In genomic region chr3:176354843-176355242, GRCh38 we compare ENCODE assay signal across 23 cellular contexts.
"Had no signal": no experiment of that assay in that cellular context is flagged by ENCODE, and none has a peak within 500 bp of the region (broad histone marks: within the 10 kb centered on the region; RNA-seq: fewer than 3 reads in every experiment).

No MANE protein-coding gene starts in this region.

- H3K4me1 ChIP-seq: adrenal gland, body of pancreas had no signal

- H3K27me3 ChIP-seq: adrenal gland, body of pancreas had no signal

- H3K4me3 ChIP-seq: adrenal gland, body of pancreas had no signal

- DNase-seq: activated B cell treated with CpG ODN at 0.5 μM for 24 hours; activated CD4-positive, alpha-beta T cell treated with anti-CD3 and anti-CD28 coated beads for 48 hours; activated CD4-positive, alpha-beta T cell treated with anti-CD3 and anti-CD28 coated beads, Interleukin-2, amount 50 U/mL, for 1 hour; activated CD4-positive, alpha-beta T cell treated with anti-CD3 and anti-CD28 coated beads, Interleukin-2, amount 50 U/mL, for 48 hours; activated CD8-positive, alpha-beta memory T cell treated with anti-CD3 and anti-CD28 coated beads for 24 hours; activated CD8-positive, alpha-beta T cell treated with anti-CD3 and anti-CD28 coated beads for 36 hours; activated effector memory CD4-positive, alpha-beta T cell treated with Interleukin-2 at 50 U/mL for 16 hours; activated gamma-delta T cell treated with Interleukin-2 at 50 U/mL for 16 hours; activated naive CD4-positive, alpha-beta T cell treated with anti-CD3 and anti-CD28 coated beads, Interleukin-2, amount 50 U/mL, for 16 hours; activated naive CD4-positive, alpha-beta T cell treated with Interleukin-2 at 50 U/mL for 16 hours; activated T-cell treated with anti-CD3 and anti-CD28 coated beads, Interleukin-2, amount 50 U/mL, for 4 hours; adrenal gland; amygdala; aorta; body of pancreas; caudate nucleus; effector CD8-positive, alpha-beta T cell; foreskin fibroblast; head of caudate nucleus; T-helper 1 cell; T-helper 17 cell; T1000; WERI-Rb-1 had no signal

- H3K36me3 ChIP-seq: adrenal gland, WERI-Rb-1 had no signal

- H3K27ac ChIP-seq: adrenal gland, body of pancreas, WERI-Rb-1 had no signal

- H3K9me3 ChIP-seq: adrenal gland, body of pancreas had no signal
